ENCODE assay signal across 2 cellular contexts in the genomic region with DNA sequence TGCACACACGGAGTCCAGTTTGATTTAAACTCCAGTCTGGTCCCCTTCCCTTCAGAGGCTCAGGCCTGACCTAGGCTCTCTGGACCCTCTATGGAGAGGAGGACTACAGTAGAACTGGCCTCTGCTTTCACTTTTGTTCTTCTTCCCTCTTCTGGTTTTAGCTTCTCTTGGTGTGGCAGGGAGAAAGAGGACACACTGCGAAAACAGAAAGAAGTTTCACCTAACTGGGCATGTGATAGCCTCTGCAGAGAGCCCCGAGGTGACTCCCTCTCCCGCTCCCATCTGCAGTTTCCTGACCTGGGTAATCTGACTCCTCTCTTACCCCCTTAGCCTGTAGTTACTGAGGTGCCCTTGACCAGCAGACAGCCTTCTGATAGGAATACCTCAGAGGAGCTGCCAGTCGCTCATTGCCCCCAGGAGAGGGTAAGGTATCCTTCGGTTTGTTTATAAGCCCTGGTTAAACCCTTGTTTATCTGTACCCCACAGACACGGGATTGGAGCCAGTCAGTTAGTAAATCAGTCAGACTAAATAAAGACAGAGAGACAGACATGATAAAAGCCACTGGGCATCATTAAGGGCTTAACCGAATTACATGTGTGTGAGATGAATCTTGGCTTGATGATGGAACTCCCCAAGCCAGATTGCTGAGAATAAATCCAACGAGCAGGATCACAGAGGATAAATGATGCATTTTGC.
TF ChIP-seq lines count a peak whose summit lies in the region.

No MANE protein-coding gene starts in this region.

TF ChIP-seq in IMR-90, 13 proteins besides CTCF, POLR2A, EP300 and RAD21 (continued from another document):
- TF ChIP-seq, protein P1, sequence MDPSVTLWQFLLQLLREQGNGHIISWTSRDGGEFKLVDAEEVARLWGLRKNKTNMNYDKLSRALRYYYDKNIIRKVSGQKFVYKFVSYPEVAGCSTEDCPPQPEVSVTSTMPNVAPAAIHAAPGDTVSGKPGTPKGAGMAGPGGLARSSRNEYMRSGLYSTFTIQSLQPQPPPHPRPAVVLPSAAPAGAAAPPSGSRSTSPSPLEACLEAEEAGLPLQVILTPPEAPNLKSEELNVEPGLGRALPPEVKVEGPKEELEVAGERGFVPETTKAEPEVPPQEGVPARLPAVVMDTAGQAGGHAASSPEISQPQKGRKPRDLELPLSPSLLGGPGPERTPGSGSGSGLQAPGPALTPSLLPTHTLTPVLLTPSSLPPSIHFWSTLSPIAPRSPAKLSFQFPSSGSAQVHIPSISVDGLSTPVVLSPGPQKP (IDR thresholded peaks at IDR 0.05; ENCODE audit: borderline replicate concordance, low read depth, low read length) = no peak
- TF ChIP-seq NFE2L2 (IDR thresholded peaks at IDR 0.05; ENCODE audit: low read depth, low read length) = no peak
- no peak for TF ChIP-seq CHD1 (IDR thresholded peaks at IDR 0.05; ENCODE audit: low read depth, low read length)
- no peak for TF ChIP-seq RFX5 (IDR thresholded peaks at IDR 0.05; ENCODE audit: low read depth, low read length)
- TF ChIP-seq MAZ (IDR thresholded peaks at IDR 0.05; ENCODE audit: borderline replicate concordance, low read depth, low read length) = no peak
- TF ChIP-seq CEBPB (IDR thresholded peaks at IDR 0.05; ENCODE audit: low read depth, low read length) = no peak
- no peak for TF ChIP-seq MAFK (IDR thresholded peaks at IDR 0.05; ENCODE audit: low read depth, low read length)
- no peak for TF ChIP-seq RCOR1 (IDR thresholded peaks at IDR 0.05; ENCODE audit: insufficient replicate concordance, low read length)
- no peak for TF ChIP-seq BHLHE40 (IDR thresholded peaks at IDR 0.05; ENCODE audit: low read depth, low read length)
- TF ChIP-seq FOS (IDR thresholded peaks at IDR 0.05; ENCODE audit: low read depth, low read length) = no peak
- no peak for TF ChIP-seq MXI1 (IDR thresholded peaks at IDR 0.05; ENCODE audit: borderline replicate concordance, low read depth, low read length)
TF ChIP-seq in IMR-90: peak in this region for 0.

TF ChIP-seq in SK-N-SH treated with all-trans-retinoic acid at 6 μM for 48 hours, 23 proteins besides CTCF, POLR2A, EP300 and RAD21:
- TF ChIP-seq, protein P2, sequence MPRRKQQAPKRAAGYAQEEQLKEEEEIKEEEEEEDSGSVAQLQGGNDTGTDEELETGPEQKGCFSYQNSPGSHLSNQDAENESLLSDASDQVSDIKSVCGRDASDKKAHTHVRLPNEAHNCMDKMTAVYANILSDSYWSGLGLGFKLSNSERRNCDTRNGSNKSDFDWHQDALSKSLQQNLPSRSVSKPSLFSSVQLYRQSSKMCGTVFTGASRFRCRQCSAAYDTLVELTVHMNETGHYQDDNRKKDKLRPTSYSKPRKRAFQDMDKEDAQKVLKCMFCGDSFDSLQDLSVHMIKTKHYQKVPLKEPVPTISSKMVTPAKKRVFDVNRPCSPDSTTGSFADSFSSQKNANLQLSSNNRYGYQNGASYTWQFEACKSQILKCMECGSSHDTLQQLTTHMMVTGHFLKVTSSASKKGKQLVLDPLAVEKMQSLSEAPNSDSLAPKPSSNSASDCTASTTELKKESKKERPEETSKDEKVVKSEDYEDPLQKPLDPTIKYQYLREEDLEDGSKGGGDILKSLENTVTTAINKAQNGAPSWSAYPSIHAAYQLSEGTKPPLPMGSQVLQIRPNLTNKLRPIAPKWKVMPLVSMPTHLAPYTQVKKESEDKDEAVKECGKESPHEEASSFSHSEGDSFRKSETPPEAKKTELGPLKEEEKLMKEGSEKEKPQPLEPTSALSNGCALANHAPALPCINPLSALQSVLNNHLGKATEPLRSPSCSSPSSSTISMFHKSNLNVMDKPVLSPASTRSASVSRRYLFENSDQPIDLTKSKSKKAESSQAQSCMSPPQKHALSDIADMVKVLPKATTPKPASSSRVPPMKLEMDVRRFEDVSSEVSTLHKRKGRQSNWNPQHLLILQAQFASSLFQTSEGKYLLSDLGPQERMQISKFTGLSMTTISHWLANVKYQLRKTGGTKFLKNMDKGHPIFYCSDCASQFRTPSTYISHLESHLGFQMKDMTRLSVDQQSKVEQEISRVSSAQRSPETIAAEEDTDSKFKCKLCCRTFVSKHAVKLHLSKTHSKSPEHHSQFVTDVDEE (CRISPR knock-in tag; IDR thresholded peaks at IDR 0.05) = 0 out of 2 replicates have a peak, but pooled peaks have one; percentile 26
- TF ChIP-seq GLIS3 (CRISPR knock-in tag; IDR thresholded peaks at IDR 0.05) = no peak
